In the genomic region with DNA sequence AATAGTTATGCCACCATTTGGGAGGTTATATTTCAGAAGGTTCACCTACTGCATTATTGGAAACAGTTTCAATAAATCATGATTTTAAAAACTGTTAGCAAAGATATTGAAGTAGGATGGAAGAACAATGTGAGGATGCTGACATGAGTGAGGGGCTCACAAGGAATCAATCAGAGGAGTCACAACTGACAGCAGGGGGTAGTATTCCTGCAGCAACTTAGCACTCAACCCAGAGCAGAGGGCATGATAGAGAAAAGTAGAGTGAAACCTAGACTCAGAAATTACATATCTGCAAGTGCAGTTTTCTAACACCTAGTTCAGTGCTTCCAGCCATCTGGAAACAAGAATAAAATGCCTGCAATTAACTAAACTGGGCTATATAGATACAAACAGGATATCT, we compare ENCODE assay signal across 21 cellular contexts.
"Had no signal": no experiment of that assay in that cellular context is flagged by ENCODE, and none has a peak within 500 bp of the region (broad histone marks: within the 10 kb centered on the region; RNA-seq: fewer than 3 reads in every experiment).

No MANE protein-coding gene starts in this region.

- H3K4me1 Mint-ChIP-seq: activated CD4-positive, alpha-beta T cell treated with anti-CD3 and anti-CD28 coated beads for 36 hours; nephron had no signal

- H3K36me3 Mint-ChIP-seq: activated naive CD8-positive, alpha-beta T cell had no signal

- H3K4me3 ChIP-seq: esophagus squamous epithelium, ovary, right lobe of liver, testis had no signal

- H3K36me3 ChIP-seq: esophagus squamous epithelium, ovary, right lobe of liver had no signal

- H3K27me3 Mint-ChIP-seq: activated CD4-positive, alpha-beta T cell treated with anti-CD3 and anti-CD28 coated beads for 36 hours; activated naive CD8-positive, alpha-beta T cell; progenitor cell of endocrine pancreas had no signal

- H3K27ac Mint-ChIP-seq: activated CD4-positive, alpha-beta T cell treated with anti-CD3 and anti-CD28 coated beads for 36 hours; activated naive CD8-positive, alpha-beta T cell; activated T-cell treated with anti-CD3 and anti-CD28 coated beads, Interleukin-2, amount 50 U/mL, for 72 hours; nephron; progenitor cell of endocrine pancreas had no signal

- H3K27ac ChIP-seq: epithelial cell of prostate, esophagus squamous epithelium, ovary, right lobe of liver, testis had no signal

- DNase-seq: activated CD4-positive, alpha-beta T cell treated with anti-CD3 and anti-CD28 coated beads for 36 hours; activated CD4-positive, CD25-positive, alpha-beta regulatory T cell; activated naive CD4-positive, alpha-beta T cell; activated T-cell treated with anti-CD3 and anti-CD28 coated beads for 4 hours; activated T-cell treated with anti-CD3 and anti-CD28 coated beads, Interleukin-2, amount 50 U/mL, for 72 hours; anterior cingulate cortex; dermis blood vessel endothelial cell; effector CD4-positive, alpha-beta T cell; esophagus squamous epithelium; foreskin melanocyte; left ventricle myocardium superior; ovary; right lobe of liver; stimulated activated CD4-positive, alpha-beta T cell treated with anti-CD3 and anti-CD28 coated beads, Interleukin-2, amount 100 ng/mL, for 48 hours; stimulated activated naive CD4-positive, alpha-beta T cell treated with Interleukin-2 at 50 U/mL for 16 hours; testis; trophoblast cell had no signal

- ATAC-seq: activated CD4-positive, alpha-beta T cell treated with anti-CD3 and anti-CD28 coated beads for 36 hours; activated T-cell treated with anti-CD3 and anti-CD28 coated beads, Interleukin-2, amount 50 U/mL, for 72 hours; left ventricle myocardium superior; right lobe of liver had no signal

- H3K27me3 ChIP-seq: esophagus squamous epithelium, ovary, right lobe of liver, testis had no signal

- H3K4me1 ChIP-seq: esophagus squamous epithelium, right lobe of liver, testis had no signal

- H3K9me3 ChIP-seq: ovary, right lobe of liver, testis had no signal

- H3K4me3 Mint-ChIP-seq: activated CD4-positive, alpha-beta T cell treated with anti-CD3 and anti-CD28 coated beads for 36 hours; activated naive CD8-positive, alpha-beta T cell; activated T-cell treated with anti-CD3 and anti-CD28 coated beads, Interleukin-2, amount 50 U/mL, for 72 hours; nephron had no signal
